ENCODE assay signal across 34 cellular contexts in genomic region chr11:7900686-7901085, GRCh38. TPM values are rescaled to one million over a fixed set of nuclear protein-coding genes. Genes with fewer than 3 reads are reported as not detected.
"Had no signal": no experiment of that assay in that cellular context is flagged by ENCODE, and none has a peak within 500 bp of the region (broad histone marks: within the 10 kb centered on the region; RNA-seq: fewer than 3 reads in every experiment).

No MANE protein-coding gene starts in this region.

- H3K4me3 ChIP-seq: ascending aorta, lower lobe of right lung, right atrium auricular region had no signal

- H3K4me1 ChIP-seq: lower lobe of right lung, right atrium auricular region had no signal

- H3K9me3 ChIP-seq: ascending aorta, lower lobe of right lung, right atrium auricular region had no signal

- H3K27me3 ChIP-seq: ascending aorta, brain microvascular endothelial cell, right atrium auricular region had no signal

- FAIRE-seq: kidney, TTC549 had no signal

- H3K27ac ChIP-seq: ascending aorta, brain microvascular endothelial cell, lower lobe of right lung, right atrium auricular region, WERI-Rb-1 had no signal

- H3K36me3 ChIP-seq: ascending aorta, brain microvascular endothelial cell, lower lobe of right lung, right atrium auricular region, WERI-Rb-1 had no signal

- ATAC-seq: activated CD4-positive, CD25-positive, alpha-beta regulatory T cell treated with anti-CD3 and anti-CD28 coated beads, Interleukin-2, amount 50 U/mL, for 24 hours; lower lobe of right lung; natural killer cell treated with Interleukin-12 subunit alpha and Interleukin-12 subunit beta and Interleukin-15 and Interleukin-18, amount 100 ng/mL, for 72 hours; stimulated activated naive CD8-positive, alpha-beta T cell treated with anti-CD3 and anti-CD28 coated beads, Interleukin-15, Interleukin-2, amounts not matched to agents 100 U/mL and 50 U/mL, for 24 hours had no signal

- DNase-seq: activated CD4-positive, alpha-beta memory T cell treated with anti-CD3 and anti-CD28 coated beads for 36 hours; activated CD4-positive, alpha-beta T cell treated with anti-CD3 and anti-CD28 coated beads for 48 hours; activated CD8-positive, alpha-beta memory T cell treated with anti-CD3 and anti-CD28 coated beads, Interleukin-2, amount 50 U/mL, for 48 hours; activated gamma-delta T cell; activated naive CD4-positive, alpha-beta T cell treated with anti-CD3 and anti-CD28 coated beads, Interleukin-2, amount 10 ng/mL, durations not matched to agents 7 days and 5 days; activated naive CD8-positive, alpha-beta T cell treated with anti-CD3 and anti-CD28 coated beads, Interleukin-2, amount 10 ng/mL, durations not matched to agents 7 days and 5 days; activated T-cell treated with anti-CD3 and anti-CD28 coated beads, Interleukin-2, amount 50 U/mL, for 24 hours; brain microvascular endothelial cell; caudate nucleus; head of caudate nucleus; hypothalamus; immature natural killer cell; kidney; lower lobe of right lung; mesenchymal stem cell; stimulated activated CD4-positive, alpha-beta T cell treated with anti-CD3 and anti-CD28 coated beads, Interleukin-2, amount 100 ng/mL, for 48 hours; stimulated activated naive CD8-positive, alpha-beta T cell treated with anti-CD3 and anti-CD28 coated beads, Interleukin-15, Interleukin-2, amounts not matched to agents 100 U/mL and 50 U/mL, for 24 hours; SW 1271; T-helper 9 cell; WERI-Rb-1 had no signal

RNA-seq across cellular contexts. Expression of gene OR10A6, which starts 30.4 kb away (rescaled TPM):
- total RNA-seq: activated CD4-positive, alpha-beta memory T cell treated with anti-CD3 and anti-CD28 coated beads for 36 hours; activated CD8-positive, alpha-beta memory T cell treated with anti-CD3 and anti-CD28 coated beads for 36 hours; activated naive CD8-positive, alpha-beta T cell treated with anti-CD3 and anti-CD28 coated beads, Interleukin-2, amount 10 ng/mL, durations not matched to agents 7 days and 5 days; ascending aorta; epithelial cell of proximal tubule; kidney; lower lobe of right lung; mononuclear cell; myocyte; natural killer cell treated with Interleukin-12 subunit alpha and Interleukin-12 subunit beta and Interleukin-15 and Interleukin-18, amount 100 ng/mL, for 72 hours; omental fat pad; pulmonary artery endothelial cell; right atrium auricular region; subcutaneous adipose tissue; urinary bladder had no signal
- polyA plus RNA-seq: immature natural killer cell, urinary bladder had no signal

RNA-seq across cellular contexts. Expression of gene OR10A3, which starts 40.8 kb away (rescaled TPM):
- total RNA-seq: activated CD4-positive, alpha-beta memory T cell treated with anti-CD3 and anti-CD28 coated beads for 36 hours; activated CD8-positive, alpha-beta memory T cell treated with anti-CD3 and anti-CD28 coated beads for 36 hours; activated naive CD8-positive, alpha-beta T cell treated with anti-CD3 and anti-CD28 coated beads, Interleukin-2, amount 10 ng/mL, durations not matched to agents 7 days and 5 days; ascending aorta; epithelial cell of proximal tubule; kidney; lower lobe of right lung; mononuclear cell; natural killer cell treated with Interleukin-12 subunit alpha and Interleukin-12 subunit beta and Interleukin-15 and Interleukin-18, amount 100 ng/mL, for 72 hours; omental fat pad; pulmonary artery endothelial cell; right atrium auricular region; subcutaneous adipose tissue; urinary bladder had no signal
- polyA plus RNA-seq: immature natural killer cell, thymus, urinary bladder had no signal
